ENCODE assay signal across 8 cellular contexts in genomic region chr15:52528465-52529288, GRCh38. TPM values are rescaled to one million over a fixed set of nuclear protein-coding genes. Genes with fewer than 3 reads are reported as not detected.
A peak's percentile ranks its signal among the peaks of the same experiment; 100 is the strongest.
DNase-seq lines count a peak whose midpoint lies in the region; ATAC-seq lines count a peak whose summit lies in the region.

MYO5A (minus strand) TSS chr15:52528880; CDS start chr15:52528806, 74 bp downstream.

- DNase-seq in NCI-H774 (lab: John Stamatoyannopoulos, UW) (peak; percentile 50), middle frontal gyrus (ENCODE audit: extremely low spot score, low spot score) (peak; percentile 69)
- peak; percentile 87 for DNase-seq in activated CD8-positive, alpha-beta memory T cell treated with anti-CD3 and anti-CD28 coated beads, Interleukin-2, amount 10 ng/mL, durations not matched to agents 7 days and 5 days
- DNase-seq in stimulated activated CD8-positive, alpha-beta memory T cell treated with anti-CD3 and anti-CD28 coated beads, Interleukin-2, amount 100 ng/mL, for 48 hours (ENCODE audit: low read depth in 2 of 2): peak; percentile 65 to 72

- H3K4me1 Mint-ChIP-seq in activated CD8-positive, alpha-beta memory T cell treated with anti-CD3 and anti-CD28 coated beads, Interleukin-2, amount 10 ng/mL, durations not matched to agents 7 days and 5 days: peaks cover 30% of the 10 kb centered on the region

- peak within 1 kb of the TSS; percentile 78 for H3K4me3 ChIP-seq in BLaER1

- peak within 1 kb of the TSS; percentile 89 for H3K4me2 ChIP-seq in BLaER1

- H3K36me3 ChIP-seq in BLaER1: no peaks in the 10 kb centered on the region

- H3K27me3 ChIP-seq in BLaER1: peaks cover 20% of the 10 kb centered on the region

- peak within 1 kb of the TSS; percentile 75 for H3K27ac ChIP-seq in BLaER1

- peaks cover 2% of the 10 kb centered on the region for H3K36me3 Mint-ChIP-seq in activated CD8-positive, alpha-beta memory T cell treated with anti-CD3 and anti-CD28 coated beads, Interleukin-2, amount 10 ng/mL, durations not matched to agents 7 days and 5 days

- no peaks in the 10 kb centered on the region for H3K9me3 Mint-ChIP-seq in activated CD8-positive, alpha-beta memory T cell treated with anti-CD3 and anti-CD28 coated beads, Interleukin-2, amount 10 ng/mL, durations not matched to agents 7 days and 5 days (ENCODE audit: low read depth)

- ATAC-seq in GM19035 (IDR thresholded peaks at IDR 0.05; ENCODE audit: unreplicated experiment): peak; percentile 79
- peak; percentile 85 for ATAC-seq in HG03280 (IDR thresholded peaks at IDR 0.05; ENCODE audit: unreplicated experiment)
- peak; percentile 92 for ATAC-seq in activated CD8-positive, alpha-beta memory T cell treated with anti-CD3 and anti-CD28 coated beads, Interleukin-2, amount 10 ng/mL, durations not matched to agents 7 days and 5 days

- CTCF ChIA-PET in activated CD8-positive, alpha-beta memory T cell treated with anti-CD3 and anti-CD28 coated beads, Interleukin-2, amount 10 ng/mL, durations not matched to agents 7 days and 5 days (lab: Charles Lee): interaction anchor here (1.0 to 2.2 kb wide), 15 partner anchors 10 to 272 kb away, joined by 3 to 13 read pairs (median 4); partner anchors contain the start of gene ARPP19

- H3K9ac ChIP-seq in BLaER1: peak within 1 kb of the TSS; percentile 83

- in situ Hi-C loops in endometrial microvascular endothelial cells (cut with HindIII; ENCODE audit: inconsistent ontology term, low pct_unique_long_range_greater_than_20kb, low sequenced_read_pairs): no loop called here

- H3K4me1 ChIP-seq in BLaER1: peaks cover 20% of the 10 kb centered on the region

- H3K4me3 Mint-ChIP-seq in activated CD8-positive, alpha-beta memory T cell treated with anti-CD3 and anti-CD28 coated beads, Interleukin-2, amount 10 ng/mL, durations not matched to agents 7 days and 5 days: peak within 1 kb of the TSS; percentile 97

- peak within 1 kb of the TSS; percentile 85 for H3K27ac Mint-ChIP-seq in activated CD8-positive, alpha-beta memory T cell treated with anti-CD3 and anti-CD28 coated beads, Interleukin-2, amount 10 ng/mL, durations not matched to agents 7 days and 5 days

- H4K20me1 ChIP-seq in BLaER1: peaks cover 46% of the 10 kb centered on the region

- H3K27me3 Mint-ChIP-seq in activated CD8-positive, alpha-beta memory T cell treated with anti-CD3 and anti-CD28 coated beads, Interleukin-2, amount 10 ng/mL, durations not matched to agents 7 days and 5 days: no peaks in the 10 kb centered on the region

- H3K9me3 ChIP-seq in BLaER1: no peaks in the 10 kb centered on the region

RNA-seq across cellular contexts. Expression of gene MYO5A, which starts in this region (rescaled TPM):
- 10 to 100 TPM; 30.3 to 43.2 TPM for total RNA-seq in activated CD8-positive, alpha-beta memory T cell treated with anti-CD3 and anti-CD28 coated beads, Interleukin-2, amount 10 ng/mL, durations not matched to agents 7 days and 5 days
- total RNA-seq in endometrial microvascular endothelial cells (ENCODE audit: inconsistent ontology term): 75.4 TPM

Comparison
In these comparisons a context has a peak if more than half of its experiments do, and no peak if none do; other contexts are left out.
1. Peak in every context shown above with its lines: DNase-seq, ATAC-seq, H3K4me3 ChIP-seq and H3K27ac ChIP-seq.